ENCODE assay signal across 1 cellular context in the genomic region with DNA sequence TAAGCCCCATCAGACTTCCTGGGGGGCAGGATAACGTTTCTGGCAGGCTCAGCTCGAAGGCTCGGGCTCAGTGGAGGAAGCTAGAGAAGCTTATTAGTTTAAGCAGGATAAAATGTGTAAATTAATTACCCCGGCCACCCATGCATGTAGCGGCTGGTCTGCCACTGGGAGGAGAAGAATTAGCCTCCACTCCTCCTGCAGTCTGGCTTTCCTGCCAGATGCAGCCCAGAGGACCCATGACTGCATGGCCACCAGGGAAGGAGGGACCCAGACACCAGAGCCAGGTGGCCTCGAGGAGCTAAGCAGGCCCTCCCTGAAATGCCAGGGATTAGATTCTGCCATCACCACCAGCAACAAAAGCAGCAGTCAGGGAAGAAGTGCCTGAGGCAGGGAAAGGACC.
TF ChIP-seq lines count a peak whose summit lies in the region.

No MANE protein-coding gene starts in this region.

TF ChIP-seq in H1, 55 proteins besides CTCF, POLR2A, EP300 and RAD21 (continued from another document):
- TF ChIP-seq SAP30 (IDR thresholded peaks at IDR 0.05; ENCODE audit: insufficient read depth, insufficient replicate concordance, low read length) (no peak), HDAC2 (IDR thresholded peaks at IDR 0.05; ENCODE audit: borderline replicate concordance in 1 of 2, low read depth in 2 of 2, low read length in 2 of 2) (no peak), POLR2AphosphoS5 (IDR thresholded peaks at IDR 0.05; ENCODE audit: low read depth, low read length) (no peak), EZH2 (IDR thresholded peaks at IDR 0.05; ENCODE audit: low read depth, low read length, severe bottlenecking) (no peak), CBX8 (IDR thresholded peaks at IDR 0.05; ENCODE audit: borderline replicate concordance, low read depth, low read length) (no peak), EGR1 (IDR thresholded peaks at IDR 0.05; ENCODE audit: borderline replicate concordance, low read depth, low read length) (no peak)
- TF ChIP-seq, protein P1, sequence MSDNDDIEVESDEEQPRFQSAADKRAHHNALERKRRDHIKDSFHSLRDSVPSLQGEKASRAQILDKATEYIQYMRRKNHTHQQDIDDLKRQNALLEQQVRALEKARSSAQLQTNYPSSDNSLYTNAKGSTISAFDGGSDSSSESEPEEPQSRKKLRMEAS (IDR thresholded peaks at IDR 0.05) = no peak
